30 cellular contexts compared by ENCODE assay signal in genomic region chr18:70496749-70497294, GRCh38.
"Had no signal": no experiment of that assay in that cellular context is flagged by ENCODE, and none has a peak within 500 bp of the region (broad histone marks: within the 10 kb centered on the region; RNA-seq: fewer than 3 reads in every experiment).

No MANE protein-coding gene starts in this region.

- H2AFZ ChIP-seq: PC-9 had no signal

- H3K27ac ChIP-seq: brain microvascular endothelial cell, colonic mucosa, PC-9, SK-N-MC, WERI-Rb-1 had no signal

- H3K4me1 ChIP-seq: colonic mucosa had no signal

- H3K27me3 ChIP-seq: brain microvascular endothelial cell, colonic mucosa had no signal

- H3K4me3 ChIP-seq: colonic mucosa, PC-9, SK-N-MC had no signal

- DNase-seq: activated CD4-positive, alpha-beta T cell treated with anti-CD3 and anti-CD28 coated beads for 1 hour; activated CD4-positive, alpha-beta T cell treated with anti-CD3 and anti-CD28 coated beads, Interleukin-2, amount 10 ng/mL, durations not matched to agents 24 days and 14 days; activated CD4-positive, alpha-beta T cell treated with anti-CD3 and anti-CD28 coated beads, Interleukin-2, amount 50 U/mL, for 4 hours; activated CD4-positive, CD25-positive, alpha-beta regulatory T cell; activated CD8-positive, alpha-beta T cell treated with anti-CD3 and anti-CD28 coated beads for 36 hours; activated effector memory CD4-positive, alpha-beta T cell treated with anti-CD3 and anti-CD28 coated beads, Interleukin-2, amount 50 U/mL, for 16 hours; activated naive CD4-positive, alpha-beta T cell; activated naive CD4-positive, alpha-beta T cell treated with anti-CD3 and anti-CD28 coated beads, Interleukin-2, amount 50 U/mL, for 16 hours; activated naive CD8-positive, alpha-beta T cell treated with anti-CD3 and anti-CD28 coated beads for 36 hours; activated T-cell treated with anti-CD3 and anti-CD28 coated beads, Interleukin-2, amount 50 U/mL, for 1 hour; activated T-cell treated with anti-CD3 and anti-CD28 coated beads, Interleukin-2, amount 50 U/mL, for 72 hours; amniotic stem cell; aorta; brain microvascular endothelial cell; central memory CD4-positive, alpha-beta T cell; colonic mucosa; NCI-H1105; NCI-H1417 treated with DMSO at 0.1 percent for 48 hours; NCI-H1694 treated with DMSO at 0.1 percent for 48 hours; NCI-H2029; NCI-H510A treated with DMSO at 0.1 percent for 48 hours; NCI-H526 treated with DMSO at 0.1 percent for 48 hours; PC-9; Right ventricle myocardium superior; T-helper 1 cell; T-helper 2 cell; T-helper 9 cell; WERI-Rb-1 had no signal

- H3K9me3 ChIP-seq: colonic mucosa had no signal

- H3K36me3 ChIP-seq: brain microvascular endothelial cell, colonic mucosa, WERI-Rb-1 had no signal

- H3K4me2 ChIP-seq: PC-9 had no signal

- ATAC-seq: activated CD8-positive, alpha-beta T cell treated with anti-CD3 and anti-CD28 coated beads for 36 hours; activated T-cell treated with anti-CD3 and anti-CD28 coated beads, Interleukin-2, amount 50 U/mL, for 72 hours; activated T-helper 17 cell treated with anti-CD3 and anti-CD28 coated beads, Interleukin-2, amount 50 U/mL, for 72 hours had no signal
